ENCODE assay signal across 20 cellular contexts in the genomic region with DNA sequence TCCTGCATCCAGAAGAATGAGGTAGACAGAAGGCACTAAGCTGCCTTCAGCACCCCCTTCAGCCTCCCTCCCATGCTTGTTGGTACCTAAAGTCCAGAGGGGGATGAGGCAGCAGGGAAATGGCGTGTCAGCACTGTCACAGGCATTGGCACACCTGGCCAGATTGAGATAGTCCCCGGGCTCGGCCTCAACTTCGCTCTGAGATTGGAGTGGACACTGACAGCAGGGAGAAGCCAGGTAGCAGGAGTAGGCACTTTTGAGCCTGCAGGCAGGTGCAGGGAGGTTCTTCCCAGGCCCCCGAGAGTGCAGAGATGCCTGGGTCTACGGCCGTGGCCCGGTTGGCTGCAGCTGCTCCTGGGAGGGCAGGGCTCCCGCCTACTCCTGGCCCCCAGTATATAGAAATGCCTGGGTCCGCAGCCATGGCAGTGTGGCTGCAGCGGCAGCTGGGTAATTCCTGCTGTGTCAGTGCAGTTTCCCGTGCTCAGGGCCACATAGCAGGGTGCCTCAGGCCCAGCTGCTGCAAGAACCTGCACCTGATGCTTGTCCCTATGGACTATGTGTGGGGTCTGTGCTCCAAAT.
DNase-seq lines count a peak whose midpoint lies in the region; ATAC-seq and TF ChIP-seq lines count a peak whose summit lies in the region.
"Had no signal": no experiment of that assay in that cellular context is flagged by ENCODE, and none has a peak within 500 bp of the region (broad histone marks: within the 10 kb centered on the region; RNA-seq: fewer than 3 reads in every experiment).

No MANE protein-coding gene starts in this region.

- POLR2A ChIA-PET in activated CD4-positive, alpha-beta T cell treated with anti-CD3 and anti-CD28 coated beads, Interleukin-2, amount 10 ng/mL, durations not matched to agents 7 days and 5 days (lab: Charles Lee), result no interaction called here

- ATAC-seq in Right ventricle myocardium inferior, result no peak
- ATAC-seq in esophagus mucosa, result peak; percentile 11
- ATAC-seq in GM18520 (IDR thresholded peaks at IDR 0.05; ENCODE audit: unreplicated experiment), result no peak
- ATAC-seq in GM18909 (IDR thresholded peaks at IDR 0.05; ENCODE audit: poor library complexity, unreplicated experiment), result no peak
- ATAC-seq: CD8-positive, alpha-beta T cell had no signal

- no peaks in the 10 kb centered on the region for H3K9me3 Mint-ChIP-seq in activated CD4-positive, alpha-beta T cell treated with anti-CD3 and anti-CD28 coated beads, Interleukin-2, amount 10 ng/mL, durations not matched to agents 7 days and 5 days
- H3K9me3 Mint-ChIP-seq: CD8-positive, alpha-beta T cell had no signal

- no peak for TF ChIP-seq CTCF in left ventricle myocardium inferior (IDR thresholded peaks at IDR 0.05; ENCODE audit: borderline replicate concordance)

- no peaks in the 10 kb centered on the region for H3K4me1 ChIP-seq in left ventricle myocardium inferior
- H3K4me1 ChIP-seq: Peyer's patch, SJCRH30 had no signal

- no peak overlapping the region for H3K4me3 ChIP-seq in left ventricle myocardium inferior
- H3K4me3 ChIP-seq: Peyer's patch, SJCRH30 had no signal

- no peaks in the 10 kb centered on the region for H3K27me3 ChIP-seq in left ventricle myocardium inferior (ENCODE audit: low read depth)
- H3K27me3 ChIP-seq: Peyer's patch, SJCRH30 had no signal

- H3K9me3 ChIP-seq in left ventricle myocardium inferior (replicated peaks), result peaks cover 6% of the 10 kb centered on the region
- H3K9me3 ChIP-seq: SJCRH30 had no signal

- no peak overlapping the region for H3K27ac ChIP-seq in left ventricle myocardium inferior (replicated peaks)
- H3K27ac ChIP-seq: 22Rv1, KMS-11, Peyer's patch, SJCRH30 had no signal

- intact Hi-C loops in Right ventricle myocardium inferior (cut with DNase I) (no loop called here), left ventricle myocardium inferior (cut with micrococcal nuclease) (no loop called here), posterior vena cava (cut with DNase I) (loop anchor here in 1 of 2 donors (10.0 kb wide), 1 partner anchor 346 kb away; no protein-coding TSS in a partner anchor)

- H3K4me3 Mint-ChIP-seq in activated CD4-positive, alpha-beta T cell treated with anti-CD3 and anti-CD28 coated beads, Interleukin-2, amount 10 ng/mL, durations not matched to agents 7 days and 5 days, result no peak overlapping the region
- H3K4me3 Mint-ChIP-seq: CD8-positive, alpha-beta T cell had no signal

- H3K36me3 Mint-ChIP-seq in activated CD4-positive, alpha-beta T cell treated with anti-CD3 and anti-CD28 coated beads, Interleukin-2, amount 10 ng/mL, durations not matched to agents 7 days and 5 days (ENCODE audit: low read depth), result no peaks in the 10 kb centered on the region
- H3K36me3 Mint-ChIP-seq: CD8-positive, alpha-beta T cell had no signal

- H3K27ac Mint-ChIP-seq in activated CD4-positive, alpha-beta T cell treated with anti-CD3 and anti-CD28 coated beads, Interleukin-2, amount 10 ng/mL, durations not matched to agents 7 days and 5 days, result no peak overlapping the region
- H3K27ac Mint-ChIP-seq: CD8-positive, alpha-beta T cell had no signal

- H3K27me3 Mint-ChIP-seq in activated CD4-positive, alpha-beta T cell treated with anti-CD3 and anti-CD28 coated beads, Interleukin-2, amount 10 ng/mL, durations not matched to agents 7 days and 5 days, result no peaks in the 10 kb centered on the region

- H3K4me1 Mint-ChIP-seq in activated CD4-positive, alpha-beta T cell treated with anti-CD3 and anti-CD28 coated beads, Interleukin-2, amount 10 ng/mL, durations not matched to agents 7 days and 5 days, result no peaks in the 10 kb centered on the region

- H3K36me3 ChIP-seq in left ventricle myocardium inferior, result no peaks in the 10 kb centered on the region
- H3K36me3 ChIP-seq: Peyer's patch, SJCRH30 had no signal

- CTCF ChIA-PET in activated CD4-positive, alpha-beta T cell treated with anti-CD3 and anti-CD28 coated beads, Interleukin-2, amount 10 ng/mL, durations not matched to agents 7 days and 5 days (lab: Charles Lee), result no interaction called here

- DNase-seq in Right ventricle myocardium inferior (ENCODE audit: missing footprints) (peak; percentile 51), left ventricle myocardium inferior (no peak), posterior vena cava (ENCODE audit: low spot score) (peak; percentile 73), NCI-H510A (lab: John Stamatoyannopoulos, UW) (no peak)
- no peak for DNase-seq in activated CD4-positive, alpha-beta T cell treated with anti-CD3 and anti-CD28 coated beads, Interleukin-2, amount 10 ng/mL, durations not matched to agents 7 days and 5 days
- DNase-seq: ACHN; C1 segment of cervical spinal cord; CD8-positive, alpha-beta T cell; IMR-90; NCI-H1105 treated with DMSO at 0.1 percent for 48 hours; NCI-H187 treated with DMSO at 0.1 percent for 48 hours; NCI-H226; NCI-H524 treated with DMSO at 0.1 percent for 48 hours; Peyer's patch; SJCRH30 had no signal

Comparison
In these comparisons a context has a peak if more than half of its experiments do, and no peak if none do; other contexts are left out.
1. DNase-seq: peak in Right ventricle myocardium inferior (single experiment) and posterior vena cava (single experiment); none in left ventricle myocardium inferior (single experiment), activated CD4-positive, alpha-beta T cell treated with anti-CD3 and anti-CD28 coated beads, Interleukin-2, amount 10 ng/mL, durations not matched to agents 7 days and 5 days (single experiment) and NCI-H510A (single experiment).